In genomic region chr7:27181795-27182275, GRCh38 we compare ENCODE assay signal across 1 cellular context.
TF ChIP-seq lines count a peak whose summit lies in the region.

No MANE protein-coding gene starts in this region.

TF ChIP-seq in GM23338, 12 proteins besides CTCF, POLR2A, EP300 and RAD21:
- TF ChIP-seq ZNF462 (CRISPR knock-in tag; IDR thresholded peaks at IDR 0.05) (no peak), ZNF114 (CRISPR knock-in tag; IDR thresholded peaks at IDR 0.05) (no peak), NANOG (IDR thresholded peaks at IDR 0.05; ENCODE audit: borderline replicate concordance) (no peak), EZH2 (IDR thresholded peaks at IDR 0.05; ENCODE audit: low read depth, unreplicated experiment) (peak; percentile 45), CREB1 (CRISPR knock-in tag; IDR thresholded peaks at IDR 0.05; ENCODE audit: low read depth) (no peak), STAT1 (IDR thresholded peaks at IDR 0.05; ENCODE audit: unreplicated experiment) (no peak), ZNF331 (CRISPR knock-in tag; IDR thresholded peaks at IDR 0.05; ENCODE audit: low read depth) (no peak), JUNB (IDR thresholded peaks at IDR 0.05; ENCODE audit: unreplicated experiment) (no peak), EZH2phosphoT487 (IDR thresholded peaks at IDR 0.05; ENCODE audit: unreplicated experiment) (peak; percentile 37), REST (IDR thresholded peaks at IDR 0.05; ENCODE audit: unreplicated experiment) (no peak), POLR2AphosphoS5 (IDR thresholded peaks at IDR 0.05; ENCODE audit: low read depth) (no peak)
- TF ChIP-seq, protein P1, sequence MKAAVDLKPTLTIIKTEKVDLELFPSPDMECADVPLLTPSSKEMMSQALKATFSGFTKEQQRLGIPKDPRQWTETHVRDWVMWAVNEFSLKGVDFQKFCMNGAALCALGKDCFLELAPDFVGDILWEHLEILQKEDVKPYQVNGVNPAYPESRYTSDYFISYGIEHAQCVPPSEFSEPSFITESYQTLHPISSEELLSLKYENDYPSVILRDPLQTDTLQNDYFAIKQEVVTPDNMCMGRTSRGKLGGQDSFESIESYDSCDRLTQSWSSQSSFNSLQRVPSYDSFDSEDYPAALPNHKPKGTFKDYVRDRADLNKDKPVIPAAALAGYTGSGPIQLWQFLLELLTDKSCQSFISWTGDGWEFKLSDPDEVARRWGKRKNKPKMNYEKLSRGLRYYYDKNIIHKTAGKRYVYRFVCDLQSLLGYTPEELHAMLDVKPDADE (IDR thresholded peaks at IDR 0.05): no peak
